In genomic region chr17:2214047-2214717, GRCh38 we compare ENCODE assay signal across 8 cellular contexts.
DNase-seq lines count a peak whose midpoint lies in the region; ATAC-seq and TF ChIP-seq lines count a peak whose summit lies in the region.

No MANE protein-coding gene starts in this region.

- peaks cover 0 to 15% (median 0%) of the 10 kb centered on the region in 3 donors for H3K36me3 ChIP-seq in esophagus squamous epithelium

- WGBS in esophagus squamous epithelium, 2 donors, result 38 to 52% methylated on average over 14 of the region's 14 CpGs

- H3K27ac ChIP-seq in esophagus squamous epithelium, result peak overlapping the region; percentile 65 to 89 (median 82)

- no peak overlapping the region for H3K4me3 ChIP-seq in esophagus squamous epithelium

- no peaks in the 10 kb centered on the region for H3K9me3 ChIP-seq in esophagus squamous epithelium

- intact Hi-C loops in activated B cell treated with CpG ODN at 0.5 μM for 24 hours (cut with micrococcal nuclease), result no loop called here
- intact Hi-C loops in esophagus squamous epithelium (cut with DNase I), result no loop called here

- POLR2A ChIA-PET in activated B cell treated with CpG ODN at 0.5 μM for 24 hours (lab: Charles Lee), result interaction anchor here (0.6 to 5.4 kb wide), 6 partner anchors 19 to 188 kb away, joined by 3 to 23 read pairs (median 3); no protein-coding TSS in a partner anchor

- H3K9me3 Mint-ChIP-seq in activated B cell treated with CpG ODN at 0.5 μM for 24 hours (no peaks in the 10 kb centered on the region), nephron progenitor cell (peaks cover 3% of the 10 kb centered on the region)

- H3K27me3 ChIP-seq in esophagus squamous epithelium, result no peaks in the 10 kb centered on the region

- H3K36me3 Mint-ChIP-seq in activated B cell treated with CpG ODN at 0.5 μM for 24 hours (ENCODE audit: low read depth), result peaks cover 15% of the 10 kb centered on the region
- H3K36me3 Mint-ChIP-seq in nephron progenitor cell (ENCODE audit: low read depth), result peaks cover 30% of the 10 kb centered on the region

- H3K27ac Mint-ChIP-seq in activated B cell treated with CpG ODN at 0.5 μM for 24 hours (peak overlapping the region; percentile 92), nephron progenitor cell (peak overlapping the region; percentile 97)

- CTCF ChIA-PET in activated B cell treated with CpG ODN at 0.5 μM for 24 hours (lab: Charles Lee), result interaction anchor here (0.6 to 2.2 kb wide), 4 partner anchors 26 to 170 kb away, joined by 3 to 13 read pairs (median 4); no protein-coding TSS in a partner anchor

- no peaks in the 10 kb centered on the region for H3K27me3 Mint-ChIP-seq in activated B cell treated with CpG ODN at 0.5 μM for 24 hours
- no peaks in the 10 kb centered on the region for H3K27me3 Mint-ChIP-seq in nephron progenitor cell (ENCODE audit: low read depth, poor library complexity)

- TF ChIP-seq POLR2A in esophagus squamous epithelium (IDR thresholded peaks at IDR 0.05), result no peak

- peak; percentile 86 for DNase-seq in HCEC 1CT
- no peak for DNase-seq in activated B cell treated with CpG ODN at 0.5 μM for 24 hours
- DNase-seq in esophagus squamous epithelium (lab: John Stamatoyannopoulos, UW), result no peak
- DNase-seq in nephron progenitor cell, result peak; percentile 34
- no peak for DNase-seq in NCI-H2196 (lab: John Stamatoyannopoulos, UW; ENCODE audit: unreplicated experiment)

- no peak overlapping the region for H3K4me3 Mint-ChIP-seq in activated B cell treated with CpG ODN at 0.5 μM for 24 hours
- peak overlapping the region; percentile 57 for H3K4me3 Mint-ChIP-seq in nephron progenitor cell

- H3K4me1 Mint-ChIP-seq in activated B cell treated with CpG ODN at 0.5 μM for 24 hours (peaks cover 31% of the 10 kb centered on the region), nephron progenitor cell (peaks cover 52% of the 10 kb centered on the region)

- ATAC-seq in activated B cell treated with CpG ODN at 0.5 μM for 24 hours (ENCODE audit: low read depth) (no peak), HG03439 (IDR thresholded peaks at IDR 0.05; ENCODE audit: unreplicated experiment) (no peak), HG03354 (IDR thresholded peaks at IDR 0.05; ENCODE audit: poor library complexity, severe bottlenecking, unreplicated experiment) (no peak), HG02588 (IDR thresholded peaks at IDR 0.05; ENCODE audit: unreplicated experiment) (no peak)

- no peak for TF ChIP-seq CTCF in activated B cell treated with CpG ODN at 0.5 μM for 24 hours (IDR thresholded peaks at IDR 0.05)
- TF ChIP-seq CTCF in esophagus squamous epithelium (IDR thresholded peaks at IDR 0.05), result no peak
- no peak for TF ChIP-seq CTCF in nephron progenitor cell (IDR thresholded peaks at IDR 0.05)

- peaks cover 34 to 68% (median 35%) of the 10 kb centered on the region in 3 donors for H3K4me1 ChIP-seq in esophagus squamous epithelium

Comparison
In these comparisons a context has a peak if more than half of its experiments do, and no peak if none do; other contexts are left out.
1. DNase-seq: peak in HCEC 1CT (single experiment) and nephron progenitor cell (single experiment); none in activated B cell treated with CpG ODN at 0.5 μM for 24 hours (single experiment), esophagus squamous epithelium (single experiment) and NCI-H2196 (single experiment).